ENCODE assay signal across 1 cellular context in genomic region chr2:126776701-126777619, GRCh38.
TF ChIP-seq lines count a peak whose summit lies in the region.

No MANE protein-coding gene starts in this region.

TF ChIP-seq in GM23338, 12 proteins besides CTCF, POLR2A, EP300 and RAD21 (continued from another document):
- TF ChIP-seq ZNF462 (CRISPR knock-in tag; IDR thresholded peaks at IDR 0.05) (no peak), ZNF331 (CRISPR knock-in tag; IDR thresholded peaks at IDR 0.05; ENCODE audit: low read depth) (no peak), EZH2 (IDR thresholded peaks at IDR 0.05; ENCODE audit: low read depth, unreplicated experiment) (no peak), CREB1 (CRISPR knock-in tag; IDR thresholded peaks at IDR 0.05; ENCODE audit: low read depth) (no peak)
